24 cellular contexts compared by ENCODE assay signal in the genomic region with DNA sequence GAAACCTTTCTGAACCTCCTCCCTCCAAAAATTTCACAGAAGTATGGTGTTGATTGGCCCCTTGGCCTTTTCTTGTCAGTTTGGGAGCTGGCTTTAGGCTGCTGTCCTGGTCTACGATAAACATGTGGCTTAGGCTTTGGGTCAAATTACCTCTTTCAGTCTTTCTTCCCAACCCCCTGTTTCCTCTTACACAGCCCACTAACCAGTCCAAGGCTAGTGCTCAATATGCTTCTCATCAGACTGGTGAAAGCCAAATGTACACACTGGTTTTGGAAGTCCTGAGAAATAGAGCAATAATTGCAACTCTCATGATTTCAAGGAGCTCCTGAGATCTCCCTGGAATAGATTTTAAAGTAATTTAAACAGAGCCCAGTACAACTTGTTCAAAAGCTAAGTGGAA.
A peak's percentile ranks its signal among the peaks of the same experiment; 100 is the strongest.
DNase-seq lines count a peak whose midpoint lies in the region; ATAC-seq, FAIRE-seq and TF ChIP-seq lines count a peak whose summit lies in the region.
"Had no signal": no experiment of that assay in that cellular context is flagged by ENCODE, and none has a peak within 500 bp of the region (broad histone marks: within the 10 kb centered on the region; RNA-seq: fewer than 3 reads in every experiment).

No MANE protein-coding gene starts in this region.

- H3K9me3 ChIP-seq in astrocyte (ENCODE audit: insufficient read depth, low read depth, low read length) = no peaks in the 10 kb centered on the region
- H3K9me3 ChIP-seq: right atrium auricular region, testis had no signal

- no peaks in the 10 kb centered on the region for H4K20me1 ChIP-seq in astrocyte (ENCODE audit: insufficient read depth, low read length)

- no peak overlapping the region for H3K9ac ChIP-seq in astrocyte (ENCODE audit: low read length)

- H3K27ac Mint-ChIP-seq in astrocyte (ENCODE audit: unreplicated experiment) = no peak overlapping the region
- H3K27ac Mint-ChIP-seq: activated CD4-positive, alpha-beta T cell treated with anti-CD3 and anti-CD28 coated beads, Interleukin-2, amount 10 ng/mL, durations not matched to agents 7 days and 5 days; activated naive CD8-positive, alpha-beta T cell treated with anti-CD3 and anti-CD28 coated beads for 36 hours had no signal

- H3K4me1 Mint-ChIP-seq in astrocyte (ENCODE audit: low read depth, unreplicated experiment) = no peaks in the 10 kb centered on the region
- H3K4me1 Mint-ChIP-seq: activated CD4-positive, alpha-beta T cell treated with anti-CD3 and anti-CD28 coated beads, Interleukin-2, amount 10 ng/mL, durations not matched to agents 7 days and 5 days; activated naive CD8-positive, alpha-beta T cell treated with anti-CD3 and anti-CD28 coated beads for 36 hours; central memory CD8-positive, alpha-beta T cell had no signal

- no peak for TF ChIP-seq CTCF in astrocyte (IDR thresholded peaks at IDR 0.05; ENCODE audit: insufficient read depth, low read depth, low read length)

- H3K27me3 Mint-ChIP-seq in astrocyte (ENCODE audit: low read depth, unreplicated experiment) = no peaks in the 10 kb centered on the region
- H3K27me3 Mint-ChIP-seq: activated CD4-positive, alpha-beta T cell treated with anti-CD3 and anti-CD28 coated beads, Interleukin-2, amount 10 ng/mL, durations not matched to agents 7 days and 5 days; activated naive CD8-positive, alpha-beta T cell treated with anti-CD3 and anti-CD28 coated beads for 36 hours; central memory CD8-positive, alpha-beta T cell had no signal

- no peak overlapping the region for H3K4me3 Mint-ChIP-seq in astrocyte (ENCODE audit: unreplicated experiment)
- H3K4me3 Mint-ChIP-seq: activated CD4-positive, alpha-beta T cell treated with anti-CD3 and anti-CD28 coated beads, Interleukin-2, amount 10 ng/mL, durations not matched to agents 7 days and 5 days; activated naive CD8-positive, alpha-beta T cell treated with anti-CD3 and anti-CD28 coated beads for 36 hours; central memory CD8-positive, alpha-beta T cell; neural crest cell had no signal

- no peak overlapping the region for H2AFZ ChIP-seq in astrocyte (ENCODE audit: low read depth, low read length)

- H3K27ac ChIP-seq in astrocyte (ENCODE audit: low read depth, low read length) = no peak overlapping the region
- H3K27ac ChIP-seq: right atrium auricular region had no signal

- DNase-seq in NCI-H2171 treated with DMSO at 0.1 percent for 48 hours (lab: John Stamatoyannopoulos, UW) (peak; percentile 3), NCI-H2171 (lab: John Stamatoyannopoulos, UW) (no peak), astrocyte (ENCODE audit: low read depth) (peak; percentile 2), left kidney (ENCODE audit: low read depth, low spot score) (peak; percentile 5), H7 (no peak), NCI-H1417 treated with DMSO at 0.1 percent for 48 hours (lab: John Stamatoyannopoulos, UW) (no peak), SW480 (ENCODE audit: low spot score) (no peak)
- DNase-seq: activated CD4-positive, alpha-beta T cell treated with anti-CD3 and anti-CD28 coated beads, Interleukin-2, amount 10 ng/mL, durations not matched to agents 7 days and 5 days; activated naive CD8-positive, alpha-beta T cell treated with anti-CD3 and anti-CD28 coated beads for 36 hours; activated T-cell treated with anti-CD3 and anti-CD28 coated beads, Interleukin-2, amount 50 U/mL, for 1 hour; GF-D8; islet precursor cell; NCI-H2029; NCI-H774; stimulated activated CD4-positive, alpha-beta T cell treated with anti-CD3 and anti-CD28 coated beads, Interleukin-2, amount 100 ng/mL, for 48 hours; T-helper 9 cell; testis had no signal

- no peak for ATAC-seq in HG03469 (IDR thresholded peaks at IDR 0.05; ENCODE audit: unreplicated experiment)
- ATAC-seq: Right ventricle myocardium inferior had no signal

- H3K36me3 Mint-ChIP-seq in astrocyte (ENCODE audit: low read depth, unreplicated experiment) = no peaks in the 10 kb centered on the region
- H3K36me3 Mint-ChIP-seq: activated naive CD8-positive, alpha-beta T cell treated with anti-CD3 and anti-CD28 coated beads for 36 hours had no signal

- H3K9me3 Mint-ChIP-seq in astrocyte (ENCODE audit: unreplicated experiment) = no peaks in the 10 kb centered on the region
- H3K9me3 Mint-ChIP-seq: activated naive CD8-positive, alpha-beta T cell treated with anti-CD3 and anti-CD28 coated beads for 36 hours; central memory CD8-positive, alpha-beta T cell had no signal

- no peaks in the 10 kb centered on the region for H3K79me2 ChIP-seq in astrocyte (ENCODE audit: insufficient read depth, low read length)

- H3K4me1 ChIP-seq in astrocyte (ENCODE audit: insufficient read depth, low read length) = no peaks in the 10 kb centered on the region
- H3K4me1 ChIP-seq: right atrium auricular region, testis had no signal

- FAIRE-seq in astrocyte (lab: Jason Lieb, UNC) = no peak
- FAIRE-seq: A204.1, endometrium had no signal

- H3K27me3 ChIP-seq in astrocyte (ENCODE audit: insufficient read depth, low read length) (no peaks in the 10 kb centered on the region), H7 (ENCODE audit: control insufficient read depth, insufficient read depth, low read length) (no peaks in the 10 kb centered on the region)
- H3K27me3 ChIP-seq: right atrium auricular region, testis had no signal

- no peak overlapping the region for H3K4me2 ChIP-seq in astrocyte (ENCODE audit: low read length)

- H3K4me3 ChIP-seq in astrocyte (ENCODE audit: insufficient read depth, low read depth, low read length) (no peak overlapping the region), H7 (ENCODE audit: insufficient read depth, low read depth, low read length) (no peak overlapping the region)
- H3K4me3 ChIP-seq: right atrium auricular region, testis had no signal

- H3K36me3 ChIP-seq in astrocyte (ENCODE audit: insufficient read depth, low read length) = no peaks in the 10 kb centered on the region
- H3K36me3 ChIP-seq in H7 (replicated peaks; ENCODE audit: control insufficient read depth, insufficient read depth, low read length) = no peaks in the 10 kb centered on the region
- H3K36me3 ChIP-seq: right atrium auricular region had no signal

Comparison
In these comparisons a context has a peak if more than half of its experiments do, and no peak if none do; other contexts are left out.
1. DNase-seq: peak in NCI-H2171 treated with DMSO at 0.1 percent for 48 hours (single experiment), astrocyte (single experiment) and left kidney (single experiment); none in NCI-H2171 (single experiment), H7 (single experiment), NCI-H1417 treated with DMSO at 0.1 percent for 48 hours (single experiment) and SW480 (single experiment).